Comparison of ENCODE assay signal across 10 cellular contexts in genomic region chr5:36073595-36074216, GRCh38. TPM values are rescaled to one million over a fixed set of nuclear protein-coding genes. Genes with fewer than 3 reads are reported as not detected.
A peak's percentile ranks its signal among the peaks of the same experiment; 100 is the strongest.
DNase-seq lines count a peak whose midpoint lies in the region; ATAC-seq, FAIRE-seq and TF ChIP-seq lines count a peak whose summit lies in the region.
"Had no signal": no experiment of that assay in that cellular context is flagged by ENCODE, and none has a peak within 500 bp of the region (broad histone marks: within the 10 kb centered on the region; RNA-seq: fewer than 3 reads in every experiment).

No MANE protein-coding gene starts in this region.

- H3K36me3 Mint-ChIP-seq in memory B cell, result no peaks in the 10 kb centered on the region

- H3K4me3 ChIP-seq in RWPE2 (ENCODE audit: severe bottlenecking), result no peak overlapping the region
- no peak overlapping the region for H3K4me3 ChIP-seq in body of pancreas

- no peaks in the 10 kb centered on the region for H3K9me3 Mint-ChIP-seq in memory B cell

- H3K27ac Mint-ChIP-seq in memory B cell, result no peak overlapping the region

- H3K36me3 ChIP-seq in RWPE2 (ENCODE audit: low read depth) (no peaks in the 10 kb centered on the region), body of pancreas (replicated peaks in 1 of 2; ENCODE audit: insufficient read depth in 1 of 2, low read depth in 2 of 2) (no peaks in the 10 kb centered on the region)

- peaks cover 15% of the 10 kb centered on the region for H3K27me3 ChIP-seq in RWPE2 (ENCODE audit: insufficient read depth, poor library complexity, severe bottlenecking)
- no peaks in the 10 kb centered on the region for H3K27me3 ChIP-seq in body of pancreas

- TF ChIP-seq CTCF in RWPE2 (IDR thresholded peaks at IDR 0.05; ENCODE audit: poor library complexity, severe bottlenecking) (peak; percentile 46), body of pancreas (IDR thresholded peaks at IDR 0.05) (no peak)

- no peak for FAIRE-seq in GM12892 (lab: Jason Lieb, UNC)
- no peak for FAIRE-seq in frontal cortex (lab: Jason Lieb, UNC)

- intact Hi-C loops in body of pancreas (cut with DNase I), result no loop called here

- ATAC-seq in GM21447 (IDR thresholded peaks at IDR 0.05; ENCODE audit: unreplicated experiment) (peak; percentile 85), HG03565 (IDR thresholded peaks at IDR 0.05; ENCODE audit: unreplicated experiment) (peak; percentile 81), RWPE2 (ENCODE audit: low read depth) (peak; percentile 78), memory B cell (ENCODE audit: low read depth) (peak; percentile 43), body of pancreas (no peak)

- H3K4me1 Mint-ChIP-seq in memory B cell, result peaks cover 4% of the 10 kb centered on the region

- peak; percentile 5 for DNase-seq in GM12892 (ENCODE audit: insufficient read length)
- no peak for DNase-seq in RWPE2 (ENCODE audit: low spot score)
- no peak for DNase-seq in memory B cell (ENCODE audit: low spot score in 2 of 2)
- DNase-seq in frontal cortex (ENCODE audit: low spot score in 2 of 2), result no peak
- no peak for DNase-seq in Ammon's horn (ENCODE audit: low spot score)
- no peak for DNase-seq in body of pancreas

- H3K9me3 ChIP-seq in RWPE2 (ENCODE audit: severe bottlenecking) (no peaks in the 10 kb centered on the region), body of pancreas (no peaks in the 10 kb centered on the region)

- no peak overlapping the region for H3K27ac ChIP-seq in RWPE2 (ENCODE audit: poor library complexity, severe bottlenecking)
- H3K27ac ChIP-seq in body of pancreas, result no peak overlapping the region

- peaks cover 12% of the 10 kb centered on the region for H3K27me3 Mint-ChIP-seq in memory B cell

- WGBS in body of pancreas, 2 donors, result 46 to 75% methylated on average over 2 to 3 of the region's 3 CpGs

- TF ChIP-seq POLR2A in GM12892 (IDR thresholded peaks at IDR 0.05; ENCODE audit: low read depth, low read length) (no peak), body of pancreas (IDR thresholded peaks at IDR 0.05) (no peak)

- H3K4me3 Mint-ChIP-seq in memory B cell, result no peak overlapping the region

- no peaks in the 10 kb centered on the region for H3K4me1 ChIP-seq in RWPE2 (ENCODE audit: insufficient read depth, poor library complexity, severe bottlenecking)
- peaks cover 6% of the 10 kb centered on the region for H3K4me1 ChIP-seq in body of pancreas

RNA-seq across cellular contexts. Expression of gene UGT3A2, which starts 7.0 kb away (rescaled TPM):
- polyA plus RNA-seq in GM12892 (2012; ENCODE audit: missing spikeins), result not detected
- total RNA-seq in frontal cortex (0.41 TPM), body of pancreas (not detected)
- total RNA-seq: activated CD8-positive, alpha-beta memory T cell treated with anti-CD3 and anti-CD28 coated beads for 36 hours had no signal
- polyA plus RNA-seq: neural cell had no signal
